In the genomic region with DNA sequence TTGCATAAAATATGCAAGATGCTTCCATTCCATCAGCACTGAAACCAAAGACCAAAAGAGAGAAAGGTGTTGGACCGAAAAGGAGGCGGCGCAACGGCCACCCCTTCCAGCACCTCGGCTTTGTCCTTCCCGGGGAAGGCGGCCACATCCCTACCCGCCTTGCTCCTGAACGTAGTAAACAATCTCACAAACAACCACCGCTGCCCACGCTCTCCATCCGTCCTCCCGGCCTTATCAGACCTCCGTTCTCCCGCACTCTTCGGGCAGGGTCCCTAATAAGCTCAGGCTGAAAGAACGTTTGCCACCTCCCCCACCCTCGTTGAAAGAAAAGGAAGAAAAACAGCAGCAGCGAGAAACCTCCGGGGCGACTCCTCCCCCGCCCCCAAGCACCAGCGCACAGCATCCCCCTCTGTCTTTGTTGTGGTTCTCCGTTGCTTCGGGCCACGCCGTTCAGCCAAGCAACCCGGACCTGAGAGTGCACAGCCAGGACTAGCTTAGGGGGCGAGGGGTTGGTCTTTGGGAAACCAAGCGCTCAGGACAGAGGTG, we compare ENCODE assay signal across 11 cellular contexts. TPM values are rescaled to one million over a fixed set of nuclear protein-coding genes. Genes with fewer than 3 reads are reported as not detected.
DNase-seq lines count a peak whose midpoint lies in the region; ATAC-seq and TF ChIP-seq lines count a peak whose summit lies in the region.
"Had no signal": no experiment of that assay in that cellular context is flagged by ENCODE, and none has a peak within 500 bp of the region (broad histone marks: within the 10 kb centered on the region; RNA-seq: fewer than 3 reads in every experiment).

No MANE protein-coding gene starts in this region.

- no peak overlapping the region for H3K4ac ChIP-seq in mesenchymal stem cell (ENCODE audit: low read depth in 1 of 2, low read length in 2 of 2)

- H2BK15ac ChIP-seq in mesenchymal stem cell (ENCODE audit: low read depth, poor library complexity, severe bottlenecking) = no peak overlapping the region

- H4K8ac ChIP-seq in mesenchymal stem cell (ENCODE audit: low read length) = no peak overlapping the region

- H2AFZ ChIP-seq in mesenchymal stem cell (ENCODE audit: low read depth, low read length) = no peak overlapping the region

- H3K18ac ChIP-seq in mesenchymal stem cell (ENCODE audit: low read depth in 1 of 2, low read length in 2 of 2) = no peak overlapping the region

- H3K4me1 ChIP-seq in mesenchymal stem cell (ENCODE audit: control insufficient read depth, insufficient read depth, low read depth, low read length) = peaks cover 24% of the 10 kb centered on the region

- CTCF ChIA-PET in WTC11 (lab: Charles Lee) = interaction anchor here (0.7 to 4.6 kb wide), 16 partner anchors 8 to 1104 kb away, joined by 3 to 56 read pairs (median 4); a partner anchor contains a TSS

- H3K27ac ChIP-seq in mesenchymal stem cell (ENCODE audit: low read length, poor library complexity, severe bottlenecking) = no peak overlapping the region

- no peak overlapping the region for H3K23ac ChIP-seq in mesenchymal stem cell (ENCODE audit: low read length in 2 of 2)

- peak overlapping the region; percentile 81 for H3K4me3 Mint-ChIP-seq in WTC11

- POLR2A ChIA-PET in WTC11 (lab: Charles Lee) = interaction anchor here (0.7 kb wide), 1 partner anchor 27 kb away, joined by 3 read pairs; no protein-coding TSS in a partner anchor

- H3K9me3 Mint-ChIP-seq in WTC11 = no peaks in the 10 kb centered on the region

- H2BK5ac ChIP-seq in mesenchymal stem cell (ENCODE audit: low read depth, low read length, poor library complexity, severe bottlenecking) = no peak overlapping the region

- no peak overlapping the region for H3K14ac ChIP-seq in mesenchymal stem cell (ENCODE audit: low read length in 2 of 2)

- H3K36me3 ChIP-seq in mesenchymal stem cell (ENCODE audit: control insufficient read depth in 1 of 2, insufficient read depth in 2 of 2, low read depth in 1 of 2, low read length in 2 of 2) = peaks cover 0 to 3% of the 10 kb centered on the region in 2 experiments

- peaks cover 98% of the 10 kb centered on the region for H3K27me3 Mint-ChIP-seq in WTC11 (ENCODE audit: low read depth)

- H2AK5ac ChIP-seq in mesenchymal stem cell (ENCODE audit: low read length, severe bottlenecking) = no peak overlapping the region

- H3K4me3 ChIP-seq in AG09309 (ENCODE audit: control insufficient read depth, low read depth, low read length) = peak overlapping the region; percentile 31
- H3K4me3 ChIP-seq in mesenchymal stem cell (ENCODE audit: insufficient read depth in 1 of 2, low read depth in 1 of 2, low read length in 2 of 2) = peak overlapping the region in 1 of 2 experiments; percentile 55

- peaks cover 44% of the 10 kb centered on the region for H3K4me1 Mint-ChIP-seq in WTC11

- peak overlapping the region; percentile 67; the same call in 1 of the 2 replicates for H3K27ac Mint-ChIP-seq in WTC11

- no peak overlapping the region for H3K9ac ChIP-seq in mesenchymal stem cell (ENCODE audit: low read length)

- under 1% methylated on average over 29 of the region's 30 CpGs for WGBS in mesenchymal stem cell

- H4K91ac ChIP-seq in mesenchymal stem cell (ENCODE audit: low read length) = no peak overlapping the region

- peaks cover 4% of the 10 kb centered on the region for H3K9me3 ChIP-seq in mesenchymal stem cell (ENCODE audit: control insufficient read depth, low read length)

- ATAC-seq in WTC11 (peak; percentile 27), HG03457 (IDR thresholded peaks at IDR 0.05; ENCODE audit: unreplicated experiment) (no peak), HG02870 (IDR thresholded peaks at IDR 0.05; ENCODE audit: unreplicated experiment) (no peak), GM19397 (IDR thresholded peaks at IDR 0.05; ENCODE audit: unreplicated experiment) (no peak)
- ATAC-seq: activated CD4-positive, CD25-positive, alpha-beta regulatory T cell treated with anti-CD3 and anti-CD28 coated beads, Interleukin-2, amount 50 U/mL, for 24 hours had no signal

- H3K79me1 ChIP-seq in mesenchymal stem cell (replicated peaks; ENCODE audit: low read length, poor library complexity, severe bottlenecking) = no peaks in the 10 kb centered on the region

- DNase-seq in AG09309 (ENCODE audit: low read depth) (no peak), ELF-1 (ENCODE audit: low read depth, low spot score) (peak; percentile 82), WTC11 (ENCODE audit: low spot score) (peak; percentile 59), mesenchymal stem cell (no peak), NOMO-1 treated with DMSO at 0.1 percent for 48 hours (lab: John Stamatoyannopoulos, UW; ENCODE audit: unreplicated experiment) (no peak)
- DNase-seq: NCI-H1436 treated with DMSO at 0.1 percent for 48 hours had no signal

- H3K4me2 ChIP-seq in mesenchymal stem cell (ENCODE audit: low read length, poor library complexity, severe bottlenecking) = peak overlapping the region; percentile 39

- no peak for TF ChIP-seq CTCF in AG09309 (IDR thresholded peaks at IDR 0.05; ENCODE audit: control insufficient read depth, insufficient read depth, low read depth, low read length, missing control alignments)
- TF ChIP-seq CTCF in WTC11 (IDR thresholded peaks at IDR 0.05) = no peak

- no peak overlapping the region for H2BK120ac ChIP-seq in mesenchymal stem cell (ENCODE audit: low read depth, low read length)

- H3K36me3 Mint-ChIP-seq in WTC11 = peaks cover 3% of the 10 kb centered on the region; the same call in 1 of the 2 replicates

- H2BK12ac ChIP-seq in mesenchymal stem cell (ENCODE audit: low read length in 2 of 2) = no peak overlapping the region

- H3K27me3 ChIP-seq in mesenchymal stem cell (ENCODE audit: control insufficient read depth in 1 of 2, insufficient read depth in 1 of 2, low read length in 2 of 2) = peaks cover 88 to 95% of the 10 kb centered on the region in 2 experiments

TF ChIP-seq in WTC11, 78 proteins besides CTCF, POLR2A, EP300 and RAD21 (continues in another document):
- TF ChIP-seq, protein P1, sequence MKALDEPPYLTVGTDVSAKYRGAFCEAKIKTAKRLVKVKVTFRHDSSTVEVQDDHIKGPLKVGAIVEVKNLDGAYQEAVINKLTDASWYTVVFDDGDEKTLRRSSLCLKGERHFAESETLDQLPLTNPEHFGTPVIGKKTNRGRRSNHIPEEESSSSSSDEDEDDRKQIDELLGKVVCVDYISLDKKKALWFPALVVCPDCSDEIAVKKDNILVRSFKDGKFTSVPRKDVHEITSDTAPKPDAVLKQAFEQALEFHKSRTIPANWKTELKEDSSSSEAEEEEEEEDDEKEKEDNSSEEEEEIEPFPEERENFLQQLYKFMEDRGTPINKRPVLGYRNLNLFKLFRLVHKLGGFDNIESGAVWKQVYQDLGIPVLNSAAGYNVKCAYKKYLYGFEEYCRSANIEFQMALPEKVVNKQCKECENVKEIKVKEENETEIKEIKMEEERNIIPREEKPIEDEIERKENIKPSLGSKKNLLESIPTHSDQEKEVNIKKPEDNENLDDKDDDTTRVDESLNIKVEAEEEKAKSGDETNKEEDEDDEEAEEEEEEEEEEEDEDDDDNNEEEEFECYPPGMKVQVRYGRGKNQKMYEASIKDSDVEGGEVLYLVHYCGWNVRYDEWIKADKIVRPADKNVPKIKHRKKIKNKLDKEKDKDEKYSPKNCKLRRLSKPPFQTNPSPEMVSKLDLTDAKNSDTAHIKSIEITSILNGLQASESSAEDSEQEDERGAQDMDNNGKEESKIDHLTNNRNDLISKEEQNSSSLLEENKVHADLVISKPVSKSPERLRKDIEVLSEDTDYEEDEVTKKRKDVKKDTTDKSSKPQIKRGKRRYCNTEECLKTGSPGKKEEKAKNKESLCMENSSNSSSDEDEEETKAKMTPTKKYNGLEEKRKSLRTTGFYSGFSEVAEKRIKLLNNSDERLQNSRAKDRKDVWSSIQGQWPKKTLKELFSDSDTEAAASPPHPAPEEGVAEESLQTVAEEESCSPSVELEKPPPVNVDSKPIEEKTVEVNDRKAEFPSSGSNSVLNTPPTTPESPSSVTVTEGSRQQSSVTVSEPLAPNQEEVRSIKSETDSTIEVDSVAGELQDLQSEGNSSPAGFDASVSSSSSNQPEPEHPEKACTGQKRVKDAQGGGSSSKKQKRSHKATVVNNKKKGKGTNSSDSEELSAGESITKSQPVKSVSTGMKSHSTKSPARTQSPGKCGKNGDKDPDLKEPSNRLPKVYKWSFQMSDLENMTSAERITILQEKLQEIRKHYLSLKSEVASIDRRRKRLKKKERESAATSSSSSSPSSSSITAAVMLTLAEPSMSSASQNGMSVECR (CRISPR knock-in tag; IDR thresholded peaks at IDR 0.05; ENCODE audit: borderline replicate concordance) = no peak

RNA-seq across cellular contexts. Expression of a gene that starts 4.4 kb away (rescaled TPM):
- 0.05 TPM in 1 of 3 replicates, not detected in the others for total RNA-seq in WTC11 (2021)
- polyA plus RNA-seq in mesenchymal stem cell (2013, experiment 1 of 2) = not detected
- not detected for polyA plus RNA-seq in mesenchymal stem cell (2013, experiment 2 of 2)
- total RNA-seq: lung microvascular endothelial cell had no signal

RNA-seq across cellular contexts. Expression of a gene that starts 13.2 kb away (rescaled TPM):
- total RNA-seq in WTC11 (2021) = not detected in 3 replicates
- polyA plus RNA-seq in mesenchymal stem cell (2013, experiment 1 of 2) = not detected
- not detected for polyA plus RNA-seq in mesenchymal stem cell (2013, experiment 2 of 2)
- total RNA-seq: lung microvascular endothelial cell had no signal

RNA-seq across cellular contexts. Expression of a gene that starts 20.2 kb away (rescaled TPM):
- 0.17 TPM in 1 of 3 replicates, not detected in the others for total RNA-seq in WTC11 (2021)
- not detected for polyA plus RNA-seq in mesenchymal stem cell (2013, experiment 1 of 2)
- not detected for polyA plus RNA-seq in mesenchymal stem cell (2013, experiment 2 of 2)
- total RNA-seq: lung microvascular endothelial cell had no signal

RNA-seq across cellular contexts. Expression of a gene that starts 27.7 kb away (rescaled TPM):
- not detected in 3 replicates for total RNA-seq in WTC11 (2021)
- polyA plus RNA-seq in mesenchymal stem cell (2013, experiment 1 of 2) = not detected
- polyA plus RNA-seq in mesenchymal stem cell (2013, experiment 2 of 2) = not detected
- total RNA-seq: lung microvascular endothelial cell had no signal

RNA-seq across cellular contexts. Expression of a gene that starts 37.2 kb away (rescaled TPM):
- not detected in 3 replicates for total RNA-seq in WTC11 (2021)
- polyA plus RNA-seq in mesenchymal stem cell (2013, experiment 1 of 2) = not detected
- polyA plus RNA-seq in mesenchymal stem cell (2013, experiment 2 of 2) = not detected

Comparison
In these comparisons a context has a peak if more than half of its experiments do, and no peak if none do; other contexts are left out.
1. DNase-seq: peak in ELF-1 (single experiment) and WTC11 (single experiment); none in AG09309 (single experiment), mesenchymal stem cell (single experiment) and NOMO-1 treated with DMSO at 0.1 percent for 48 hours (single experiment).